ENCODE assay signal across 16 cellular contexts in the genomic region with DNA sequence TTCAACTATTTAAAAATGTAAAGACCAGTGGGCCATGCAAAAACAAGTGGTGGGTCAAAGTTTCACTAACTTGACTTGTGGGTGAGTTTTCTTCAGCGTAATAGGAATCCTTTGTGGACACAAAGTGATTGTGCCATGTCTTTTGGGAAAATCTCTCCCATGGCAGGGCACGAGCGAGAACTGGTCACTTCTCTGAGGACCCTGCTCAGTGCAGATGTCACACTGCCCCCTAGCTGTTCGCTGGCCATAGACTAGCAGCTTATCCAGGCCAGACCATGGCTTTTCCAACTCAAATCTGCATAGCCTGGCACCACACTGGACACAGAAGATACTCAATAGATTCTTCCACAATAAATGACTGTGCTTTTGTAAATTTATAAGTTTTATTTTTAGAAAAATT.
DNase-seq lines count a peak whose midpoint lies in the region; ATAC-seq, FAIRE-seq and TF ChIP-seq lines count a peak whose summit lies in the region.
"Had no signal": no experiment of that assay in that cellular context is flagged by ENCODE, and none has a peak within 500 bp of the region (broad histone marks: within the 10 kb centered on the region; RNA-seq: fewer than 3 reads in every experiment).

No MANE protein-coding gene starts in this region.

- no peak for FAIRE-seq in urothelium cell line (lab: Jason Lieb, UNC)

- no peak overlapping the region for H3K4me2 ChIP-seq in DOHH2 (ENCODE audit: low read length)
- H3K4me2 ChIP-seq: KMS-11 had no signal

- WGBS in adrenal gland, 4 donors = 60 to 66% (median 64%) methylated on average over 4 of the region's 4 CpGs

- H3K27me3 ChIP-seq in DOHH2 (ENCODE audit: control insufficient read depth, low read length) (no peaks in the 10 kb centered on the region), adrenal gland (no peaks in the 10 kb centered on the region)
- H3K27me3 ChIP-seq: colonic mucosa, upper lobe of left lung had no signal

- intact Hi-C loops in adrenal gland (cut with DNase I) = no loop called here
- intact Hi-C loops in mucosa of descending colon (cut with DNase I, micrococcal nuclease) = no loop called here

- H3K27ac ChIP-seq in DOHH2 (ENCODE audit: low read depth, low read length) (no peak overlapping the region), adrenal gland (no peak overlapping the region)
- H3K27ac ChIP-seq: colonic mucosa, KMS-11, upper lobe of left lung had no signal

- no peaks in the 10 kb centered on the region for H3K4me1 ChIP-seq in DOHH2 (ENCODE audit: control insufficient read depth, low read length)
- no peaks in the 10 kb centered on the region for H3K4me1 ChIP-seq in adrenal gland (replicated peaks in 1 of 2)
- no peaks in the 10 kb centered on the region for H3K4me1 ChIP-seq in mucosa of descending colon (ENCODE audit: low read depth)
- H3K4me1 ChIP-seq: colonic mucosa, upper lobe of left lung had no signal

- TF ChIP-seq POLR2A in adrenal gland (IDR thresholded peaks at IDR 0.05) = no peak

- no peak overlapping the region for H3K27ac Mint-ChIP-seq in nephron
- H3K27ac Mint-ChIP-seq: memory B cell had no signal

- H3K9me3 ChIP-seq in DOHH2 (ENCODE audit: control insufficient read depth, insufficient read depth, low read length) (no peaks in the 10 kb centered on the region), adrenal gland (replicated peaks in 1 of 3) (no peaks in the 10 kb centered on the region), mucosa of descending colon (no peaks in the 10 kb centered on the region)
- H3K9me3 ChIP-seq: colonic mucosa, upper lobe of left lung had no signal

- H3K9me3 Mint-ChIP-seq in nephron = no peaks in the 10 kb centered on the region
- H3K9me3 Mint-ChIP-seq: memory B cell had no signal

- DNase-seq in HK-2 (ENCODE audit: unreplicated experiment) (peak; percentile 1), adrenal gland (peak in 1 of 7 donors; percentile 19), left lobe of liver (ENCODE audit: low spot score) (no peak), mucosa of descending colon (no peak), urothelium cell line (ENCODE audit: low spot score) (no peak)
- DNase-seq: activated CD4-positive, alpha-beta T cell treated with anti-CD3 and anti-CD28 coated beads, Interleukin-2, amount 50 U/mL, for 4 hours; activated naive CD4-positive, alpha-beta T cell treated with anti-CD3 and anti-CD28 coated beads, Interleukin-2, amount 50 U/mL, for 16 hours; colonic mucosa; DMS79 treated with DMSO at 0.1 percent for 48 hours; NCI-H226 had no signal

- H3K36me3 ChIP-seq in DOHH2 (ENCODE audit: control insufficient read depth, low read length) (no peaks in the 10 kb centered on the region), adrenal gland (replicated peaks in 1 of 2) (no peaks in the 10 kb centered on the region), mucosa of descending colon (ENCODE audit: low read depth) (no peaks in the 10 kb centered on the region)
- H3K36me3 ChIP-seq: colonic mucosa, upper lobe of left lung had no signal

- no peaks in the 10 kb centered on the region for H3K79me2 ChIP-seq in DOHH2 (ENCODE audit: control insufficient read depth, low read length)

- peaks cover 8% of the 10 kb centered on the region for H3K4me1 Mint-ChIP-seq in nephron
- H3K4me1 Mint-ChIP-seq: memory B cell had no signal

- H3F3A ChIP-seq in DOHH2 (ENCODE audit: control insufficient read depth, insufficient read depth) = no peaks in the 10 kb centered on the region

- no peaks in the 10 kb centered on the region for H3K36me3 Mint-ChIP-seq in nephron (ENCODE audit: low read depth)
- H3K36me3 Mint-ChIP-seq: memory B cell had no signal

- H4K20me1 ChIP-seq in DOHH2 (ENCODE audit: control insufficient read depth, insufficient read depth, low read depth, low read length) = no peaks in the 10 kb centered on the region

- H3K4me3 ChIP-seq in DOHH2 (ENCODE audit: low read length) (no peak overlapping the region), adrenal gland (no peak overlapping the region), mucosa of descending colon (no peak overlapping the region)
- H3K4me3 ChIP-seq: colonic mucosa, upper lobe of left lung had no signal

- no peaks in the 10 kb centered on the region for H3K9me2 ChIP-seq in DOHH2 (replicated peaks; ENCODE audit: control insufficient read depth, low read length)

- peak; percentile 22 for TF ChIP-seq CTCF in DOHH2 (IDR thresholded peaks at IDR 0.05; ENCODE audit: low read depth, low read length, poor library complexity, severe bottlenecking)
- peak in 4 of 6 experiments; percentile 5 to 34 (median 22) for TF ChIP-seq CTCF in adrenal gland (IDR thresholded peaks at IDR 0.05)
- peak in 2 of 3 experiments; percentile 15 to 40 for TF ChIP-seq CTCF in nephron (IDR thresholded peaks at IDR 0.05; ENCODE audit: unreplicated experiment in 3 of 3)
- no peak for TF ChIP-seq CTCF in mucosa of descending colon (IDR thresholded peaks at IDR 0.05)

- ATAC-seq in left lobe of liver (no peak), HG03108 (IDR thresholded peaks at IDR 0.05; ENCODE audit: unreplicated experiment) (no peak), mucosa of descending colon (no peak)

- no peak overlapping the region for H3K4me3 Mint-ChIP-seq in nephron
- H3K4me3 Mint-ChIP-seq: memory B cell had no signal

- peaks cover 16% of the 10 kb centered on the region for H3K27me3 Mint-ChIP-seq in nephron (ENCODE audit: low read depth)
